24 cellular contexts compared by ENCODE assay signal in genomic region chr6:106109043-106109442, GRCh38.
"Had no signal": no experiment of that assay in that cellular context is flagged by ENCODE, and none has a peak within 500 bp of the region (broad histone marks: within the 10 kb centered on the region; RNA-seq: fewer than 3 reads in every experiment).

No MANE protein-coding gene starts in this region.

- H3K27ac Mint-ChIP-seq: endodermal cell, neural progenitor cell had no signal

- H3K4me3 ChIP-seq: colonic mucosa, hepatocyte, mucosa of descending colon, neural progenitor cell, ovary, right atrium auricular region, sigmoid colon, skin epidermis, stomach, thoracic aorta had no signal

- FAIRE-seq: endothelial cell of umbilical vein, islet of Langerhans had no signal

- DNase-seq: colonic mucosa; dermis blood vessel endothelial cell; endodermal cell; foreskin melanocyte; head of caudate nucleus; kidney glomerular epithelial cell; naive thymus-derived CD8-positive, alpha-beta T cell; nucleus accumbens; ovary; sigmoid colon; stimulated activated CD4-positive, alpha-beta T cell treated with anti-CD3 and anti-CD28 coated beads, Interleukin-2, amount 100 ng/mL, for 24 hours; stimulated activated CD4-positive, alpha-beta T cell treated with anti-CD3 and anti-CD28 coated beads, Interleukin-4, amount 100 ng/mL, for 4 hours; stimulated activated naive CD4-positive, alpha-beta T cell; stomach; substantia nigra; trophoblast cell had no signal

- H3K9me3 ChIP-seq: colonic mucosa, mucosa of descending colon, ovary, right atrium auricular region, sigmoid colon, stomach, thoracic aorta had no signal

- ATAC-seq: mucosa of descending colon; naive thymus-derived CD8-positive, alpha-beta T cell had no signal

- H3K27me3 ChIP-seq: colonic mucosa, hepatocyte, neural progenitor cell, ovary, right atrium auricular region, sigmoid colon had no signal

- H3K36me3 ChIP-seq: colonic mucosa, neural progenitor cell, ovary, right atrium auricular region, sigmoid colon, thoracic aorta had no signal

- H3K4me2 ChIP-seq: hepatocyte, neural progenitor cell had no signal

- H3K36me3 Mint-ChIP-seq: naive thymus-derived CD8-positive, alpha-beta T cell; neural progenitor cell had no signal

- H2AFZ ChIP-seq: hepatocyte, neural progenitor cell had no signal

- H3K4me3 Mint-ChIP-seq: endodermal cell; naive thymus-derived CD8-positive, alpha-beta T cell; neural progenitor cell had no signal

- H3K4me1 ChIP-seq: right atrium auricular region had no signal

- H3K27ac ChIP-seq: colonic mucosa, hepatocyte, neural progenitor cell, ovary, right atrium auricular region, sigmoid colon, skin epidermis, stomach, thoracic aorta had no signal

- H3K9me3 Mint-ChIP-seq: endodermal cell; naive thymus-derived CD8-positive, alpha-beta T cell; neural progenitor cell had no signal

- H3K9ac ChIP-seq: neural progenitor cell had no signal

- H3K79me2 ChIP-seq: hepatocyte had no signal
